Comparison of ENCODE assay signal across 15 cellular contexts in genomic region chr13:40124648-40125045, GRCh38.
DNase-seq lines count a peak whose midpoint lies in the region; ATAC-seq and TF ChIP-seq lines count a peak whose summit lies in the region.
"Had no signal": no experiment of that assay in that cellular context is flagged by ENCODE, and none has a peak within 500 bp of the region (broad histone marks: within the 10 kb centered on the region; RNA-seq: fewer than 3 reads in every experiment).

No MANE protein-coding gene starts in this region.

- peak overlapping the region; percentile 86 for H3K4me2 ChIP-seq in DOHH2 (ENCODE audit: low read length)
- peak overlapping the region; percentile 69 for H3K4me2 ChIP-seq in OCI-LY7 (ENCODE audit: low read length)

- POLR2A ChIA-PET in OCI-LY7 (lab: Charles Lee) = interaction anchor here (0.6 to 1.7 kb wide), 8 partner anchors 9 to 539 kb away, joined by 3 to 10 read pairs (median 3); no protein-coding TSS in a partner anchor

- no peak overlapping the region for H2AFZ ChIP-seq in OCI-LY7 (ENCODE audit: low read length)

- H4K20me1 ChIP-seq in DOHH2 (ENCODE audit: control insufficient read depth, insufficient read depth, low read depth, low read length) = no peaks in the 10 kb centered on the region
- no peaks in the 10 kb centered on the region for H4K20me1 ChIP-seq in OCI-LY7 (ENCODE audit: insufficient read depth, low read length)

- H3K4me3 ChIP-seq in DOHH2 (ENCODE audit: low read length) = peak overlapping the region; percentile 69; the same call in 1 of the 2 replicates
- H3K4me3 ChIP-seq in OCI-LY7 (ENCODE audit: low read depth, low read length, poor library complexity, severe bottlenecking) = peak overlapping the region; percentile 47
- H3K4me3 ChIP-seq: HAP-1 had no signal

- peaks cover 34% of the 10 kb centered on the region for H3F3A ChIP-seq in DOHH2 (ENCODE audit: control insufficient read depth, insufficient read depth)

- peaks cover 12% of the 10 kb centered on the region for H3K4me1 Mint-ChIP-seq in activated T-helper 2 cell treated with anti-CD3 and anti-CD28 coated beads, Interferon-gamma antibody, Interleukin-2, Interleukin-4, amounts not matched to agents 10 μg/mL and 5 μg/mL and 100 μg/mL, durations not matched to agents 14 hours and 24 hours and 36 hours (ENCODE audit: low read depth)

- H3K27me3 ChIP-seq in DOHH2 (ENCODE audit: control insufficient read depth, low read length) = no peaks in the 10 kb centered on the region

- BruUV-seq in OCI-LY7 (replicated peaks; lab: Mats Ljungman, UMichigan) = no TSS peak

- H3K27ac ChIP-seq in DOHH2 (ENCODE audit: low read depth, low read length) = peak overlapping the region; percentile 99
- H3K27ac ChIP-seq in OCI-LY7 (ENCODE audit: low read depth, low read length, poor library complexity, severe bottlenecking) = peak overlapping the region; percentile 96

- no peak overlapping the region for H3K4me3 Mint-ChIP-seq in activated T-helper 2 cell treated with anti-CD3 and anti-CD28 coated beads, Interferon-gamma antibody, Interleukin-2, Interleukin-4, amounts not matched to agents 10 μg/mL and 5 μg/mL and 100 μg/mL, durations not matched to agents 14 hours and 24 hours and 36 hours (ENCODE audit: low read depth)
- H3K4me3 Mint-ChIP-seq: CD4-positive, alpha-beta T cell had no signal

- H3K27ac Mint-ChIP-seq in activated T-helper 2 cell treated with anti-CD3 and anti-CD28 coated beads, Interferon-gamma antibody, Interleukin-2, Interleukin-4, amounts not matched to agents 10 μg/mL and 5 μg/mL and 100 μg/mL, durations not matched to agents 14 hours and 24 hours and 36 hours = no peak overlapping the region
- H3K27ac Mint-ChIP-seq: B cell; CD4-positive, alpha-beta T cell had no signal

- H3K9me3 ChIP-seq in DOHH2 (ENCODE audit: control insufficient read depth, insufficient read depth, low read length) (peaks cover 16% of the 10 kb centered on the region; the same call in 1 of the 2 replicates), OCI-LY7 (ENCODE audit: low read length) (peaks cover 12% of the 10 kb centered on the region)

- H3K27me3 Mint-ChIP-seq in activated T-helper 2 cell treated with anti-CD3 and anti-CD28 coated beads, Interferon-gamma antibody, Interleukin-2, Interleukin-4, amounts not matched to agents 10 μg/mL and 5 μg/mL and 100 μg/mL, durations not matched to agents 14 hours and 24 hours and 36 hours (ENCODE audit: low read depth) = no peaks in the 10 kb centered on the region
- H3K27me3 Mint-ChIP-seq: B cell; CD4-positive, alpha-beta T cell had no signal

- H3K9me3 Mint-ChIP-seq in activated T-helper 2 cell treated with anti-CD3 and anti-CD28 coated beads, Interferon-gamma antibody, Interleukin-2, Interleukin-4, amounts not matched to agents 10 μg/mL and 5 μg/mL and 100 μg/mL, durations not matched to agents 14 hours and 24 hours and 36 hours = peaks cover 11% of the 10 kb centered on the region
- H3K9me3 Mint-ChIP-seq: CD4-positive, alpha-beta T cell had no signal

- peaks cover 81% of the 10 kb centered on the region for H3K4me1 ChIP-seq in DOHH2 (ENCODE audit: control insufficient read depth, low read length)
- peaks cover 71% of the 10 kb centered on the region for H3K4me1 ChIP-seq in OCI-LY7 (ENCODE audit: insufficient read depth, low read length, poor library complexity, severe bottlenecking)

- TF ChIP-seq CTCF in DOHH2 (IDR thresholded peaks at IDR 0.05; ENCODE audit: low read depth, low read length, poor library complexity, severe bottlenecking) = no peak
- no peak for TF ChIP-seq CTCF in OCI-LY7 (conservative IDR thresholded peaks at IDR 0.05; ENCODE audit: low read length)

- H3K79me2 ChIP-seq in DOHH2 (ENCODE audit: control insufficient read depth, low read length) (no peaks in the 10 kb centered on the region), OCI-LY7 (ENCODE audit: insufficient read depth, low read depth, low read length) (no peaks in the 10 kb centered on the region)

- peaks cover 8% of the 10 kb centered on the region for H3K36me3 Mint-ChIP-seq in activated T-helper 2 cell treated with anti-CD3 and anti-CD28 coated beads, Interferon-gamma antibody, Interleukin-2, Interleukin-4, amounts not matched to agents 10 μg/mL and 5 μg/mL and 100 μg/mL, durations not matched to agents 14 hours and 24 hours and 36 hours (ENCODE audit: low read depth)

- DNase-seq in DMS79 (lab: John Stamatoyannopoulos, UW) = peak; percentile 4
- peak; percentile 71 for DNase-seq in NCI-H1105 treated with DMSO at 0.1 percent for 48 hours (lab: John Stamatoyannopoulos, UW)
- DNase-seq in OCI-LY7 (ENCODE audit: low spot score) = no peak
- DNase-seq in nucleus accumbens (lab: John Stamatoyannopoulos, UW) = no peak
- DNase-seq in activated T-helper 2 cell treated with anti-CD3 and anti-CD28 coated beads, Interferon-gamma antibody, Interleukin-2, Interleukin-4, amounts not matched to agents 10 μg/mL and 5 μg/mL and 100 μg/mL, durations not matched to agents 14 hours and 24 hours and 36 hours (ENCODE audit: low spot score) = no peak
- DNase-seq in occipital lobe (lab: John Stamatoyannopoulos, UW) = no peak
- DNase-seq: C1 segment of cervical spinal cord; Calu3; CD4-positive, alpha-beta T cell; DMS 273 treated with DMSO at 0.1 percent for 48 hours; GDM1 had no signal

- no peak for ATAC-seq in GM19397 (IDR thresholded peaks at IDR 0.05; ENCODE audit: unreplicated experiment)

- CTCF ChIA-PET in OCI-LY7 (lab: Charles Lee; ENCODE audit: unreplicated experiment) = interaction anchor here (0.6 kb wide), 2 partner anchors 11 to 408 kb away, joined by 3 to 4 read pairs; no protein-coding TSS in a partner anchor

- H3K9me2 ChIP-seq in DOHH2 (replicated peaks; ENCODE audit: control insufficient read depth, low read length) (no peaks in the 10 kb centered on the region), OCI-LY7 (ENCODE audit: insufficient read depth, low read length) (no peaks in the 10 kb centered on the region)

- H3K36me3 ChIP-seq in DOHH2 (ENCODE audit: control insufficient read depth, low read length) (peaks cover 22% of the 10 kb centered on the region), OCI-LY7 (ENCODE audit: insufficient read depth, low read length) (peaks cover 10% of the 10 kb centered on the region; the same call in 1 of the 2 replicates)
- H3K36me3 ChIP-seq: HAP-1 had no signal

- intact Hi-C loops in OCI-LY7 (cut with micrococcal nuclease; ENCODE audit: unreplicated experiment) = loop anchor here (5.0 kb wide), 4 partner anchors 182 to 558 kb away; no protein-coding TSS in a partner anchor
- intact Hi-C loops in activated T-helper 2 cell treated with anti-CD3 and anti-CD28 coated beads, Interferon-gamma antibody, Interleukin-2, Interleukin-4, amounts not matched to agents 10 μg/mL and 5 μg/mL and 100 μg/mL, durations not matched to agents 14 hours and 24 hours and 36 hours (cut with micrococcal nuclease) = no loop called here

Comparison
In these comparisons a context has a peak if more than half of its experiments do, and no peak if none do; other contexts are left out.
1. DNase-seq: peak in DMS79 (single experiment) and NCI-H1105 treated with DMSO at 0.1 percent for 48 hours (single experiment); none in OCI-LY7 (single experiment), nucleus accumbens (0 of 56), activated T-helper 2 cell treated with anti-CD3 and anti-CD28 coated beads, Interferon-gamma antibody, Interleukin-2, Interleukin-4, amounts not matched to agents 10 μg/mL and 5 μg/mL and 100 μg/mL, durations not matched to agents 14 hours and 24 hours and 36 hours (single experiment) and occipital lobe (single experiment).